9 cellular contexts compared by ENCODE assay signal in the genomic region with DNA sequence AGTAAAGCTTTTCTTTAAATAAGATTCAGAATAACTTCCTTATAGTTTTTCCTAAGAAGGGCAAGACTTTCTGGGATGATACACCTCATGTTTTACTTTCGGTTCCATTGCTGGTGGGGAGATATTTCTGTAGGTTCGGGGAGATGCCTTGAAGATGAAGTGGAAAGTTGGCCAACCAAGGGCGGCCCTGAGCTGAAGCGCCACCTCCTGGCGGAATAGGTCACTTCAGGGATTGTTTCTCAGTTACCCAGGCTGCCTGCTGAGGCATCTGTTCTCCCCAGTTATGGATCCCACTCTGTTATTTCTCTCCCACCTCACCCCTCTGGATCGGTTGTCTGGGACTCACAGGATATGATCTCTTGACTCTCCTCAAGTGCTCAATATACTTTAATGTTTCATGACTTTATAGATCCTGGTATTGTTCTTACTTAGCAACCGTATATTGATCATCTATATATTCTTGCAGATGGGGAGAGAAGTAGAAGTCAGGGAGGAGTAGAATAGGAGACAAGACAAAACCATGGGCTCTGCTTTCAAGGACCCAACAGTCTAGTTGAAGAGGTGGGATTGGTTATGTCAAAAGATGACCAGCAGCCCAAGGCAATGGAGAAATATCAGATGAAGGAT. TPM values are rescaled to one million over a fixed set of nuclear protein-coding genes. Genes with fewer than 3 reads are reported as not detected.
DNase-seq lines count a peak whose midpoint lies in the region; ATAC-seq and TF ChIP-seq lines count a peak whose summit lies in the region.
"Had no signal": no experiment of that assay in that cellular context is flagged by ENCODE, and none has a peak within 500 bp of the region (broad histone marks: within the 10 kb centered on the region; RNA-seq: fewer than 3 reads in every experiment).

No MANE protein-coding gene starts in this region.

- no peaks in the 10 kb centered on the region for H3K79me2 ChIP-seq in OCI-LY1 (ENCODE audit: insufficient read depth, low read length)

- no peaks in the 10 kb centered on the region for H3F3A ChIP-seq in OCI-LY1 (ENCODE audit: insufficient read depth, low read length)

- no peaks in the 10 kb centered on the region for H3K36me3 Mint-ChIP-seq in CD14-positive monocyte

- H3K27ac ChIP-seq in OCI-LY1 (ENCODE audit: low read depth, low read length, poor library complexity, severe bottlenecking): no peak overlapping the region
- H3K27ac ChIP-seq in aorta (ENCODE audit: low read depth in 1 of 2, low read length in 2 of 2): no peak overlapping the region

- peak; percentile 99 for ATAC-seq in GM18868 (IDR thresholded peaks at IDR 0.05; ENCODE audit: unreplicated experiment)
- ATAC-seq in HG03064 (IDR thresholded peaks at IDR 0.05; ENCODE audit: low read depth, unreplicated experiment): peak; percentile 92
- ATAC-seq in aorta (ENCODE audit: low FRiP score): no peak

- no peak overlapping the region for H3K4me3 Mint-ChIP-seq in CD14-positive monocyte

- no peaks in the 10 kb centered on the region for H3K36me3 ChIP-seq in OCI-LY1 (ENCODE audit: insufficient read depth, low read length)
- no peaks in the 10 kb centered on the region for H3K36me3 ChIP-seq in aorta (ENCODE audit: control insufficient read depth in 1 of 2, insufficient read depth in 2 of 2, low read length in 1 of 2)

- peaks cover 0 to 2% (median 2%) of the 10 kb centered on the region in 3 donors for H3K27me3 Mint-ChIP-seq in CD14-positive monocyte (ENCODE audit: low read depth in 3 of 3)

- H3K4me3 ChIP-seq in OCI-LY1 (ENCODE audit: low read depth, low read length, poor library complexity, severe bottlenecking) (no peak overlapping the region), fibroblast of pulmonary artery (replicated peaks; ENCODE audit: low read depth, low read length) (no peak overlapping the region), aorta (ENCODE audit: low read length in 2 of 2) (no peak overlapping the region)

- H3K4me2 ChIP-seq in OCI-LY1 (ENCODE audit: low read length): no peak overlapping the region

- no peak overlapping the region for H2AFZ ChIP-seq in OCI-LY1 (ENCODE audit: low read length)

- no peak overlapping the region for H3K9ac ChIP-seq in OCI-LY1 (ENCODE audit: low read length)

- H3K27me3 ChIP-seq in OCI-LY1 (ENCODE audit: insufficient read depth, low read length) (no peaks in the 10 kb centered on the region), aorta (ENCODE audit: control insufficient read depth in 1 of 2, insufficient read depth in 2 of 2, low read length in 1 of 2) (no peaks in the 10 kb centered on the region)

- intact Hi-C loops in CD14-positive monocyte (cut with micrococcal nuclease): loop anchor here (2.0 to 5.0 kb wide), 2 partner anchors 657 kb away; no protein-coding TSS in a partner anchor
- intact Hi-C loops in aorta (cut with DNase I): loop anchor here (5.0 kb wide), 1 partner anchor 477 kb away; no protein-coding TSS in a partner anchor

- peaks cover 4% of the 10 kb centered on the region for H3K4me1 Mint-ChIP-seq in CD14-positive monocyte

- peak; percentile 86 for TF ChIP-seq CTCF in CD14-positive monocyte (IDR thresholded peaks at IDR 0.05)
- TF ChIP-seq CTCF in OCI-LY1 (IDR thresholded peaks at IDR 0.05; ENCODE audit: low read length): peak; percentile 77
- peak; percentile 85 for TF ChIP-seq CTCF in fibroblast of pulmonary artery (IDR thresholded peaks at IDR 0.05; ENCODE audit: low read length, missing control alignments)

- no peaks in the 10 kb centered on the region for H3K9me2 ChIP-seq in OCI-LY1 (ENCODE audit: low read depth, low read length)

- H3K27ac Mint-ChIP-seq in CD14-positive monocyte: no peak overlapping the region

- H3K4me1 ChIP-seq in OCI-LY1 (ENCODE audit: insufficient read depth, low read length, severe bottlenecking) (no peaks in the 10 kb centered on the region), aorta (ENCODE audit: control insufficient read depth in 1 of 2, insufficient read depth in 2 of 2, low read length in 2 of 2) (no peaks in the 10 kb centered on the region)

- peak; percentile 63 for DNase-seq in CD14-positive monocyte (ENCODE audit: low spot score)
- DNase-seq in activated T-cell treated with anti-CD3 and anti-CD28 coated beads for 1 hour (ENCODE audit: low read depth): peak; percentile 60
- DNase-seq in fibroblast of pulmonary artery (ENCODE audit: low read depth): peak; percentile 72
- DNase-seq in pons (ENCODE audit: low spot score): peak; percentile 68
- peak; percentile 61 to 87 for DNase-seq in aorta

- H4K20me1 ChIP-seq in OCI-LY1 (ENCODE audit: insufficient read depth, low read length): no peaks in the 10 kb centered on the region

- peaks cover 0 to 2% (median 0%) of the 10 kb centered on the region in 7 donors for H3K9me3 Mint-ChIP-seq in CD14-positive monocyte

- H3K9me3 ChIP-seq in OCI-LY1 (ENCODE audit: low read length): no peaks in the 10 kb centered on the region
- no peaks in the 10 kb centered on the region for H3K9me3 ChIP-seq in aorta (ENCODE audit: control insufficient read depth, low read length)

- 42 to 49% methylated on average over 7 of the region's 7 CpGs for WGBS in aorta, 2 donors

RNA-seq across cellular contexts. Expression of gene MEGF10, which starts 23.4 kb away (rescaled TPM):
- polyA plus RNA-seq in CD14-positive monocyte (not detected), aorta (under 1 TPM in 1 of 2 donors, not detected in 1; 0.05 TPM)
- under 1 TPM; 0.52 to 0.72 TPM for total RNA-seq in aorta
- total RNA-seq: activated CD8-positive, alpha-beta memory T cell treated with anti-CD3 and anti-CD28 coated beads for 36 hours had no signal
